9 cellular contexts compared by ENCODE assay signal in genomic region chr11:86800956-86801264, GRCh38. TPM values are rescaled to one million over a fixed set of nuclear protein-coding genes. Genes with fewer than 3 reads are reported as not detected.
DNase-seq lines count a peak whose midpoint lies in the region; ATAC-seq and TF ChIP-seq lines count a peak whose summit lies in the region.
"Had no signal": no experiment of that assay in that cellular context is flagged by ENCODE, and none has a peak within 500 bp of the region (broad histone marks: within the 10 kb centered on the region; RNA-seq: fewer than 3 reads in every experiment).

No MANE protein-coding gene starts in this region.

- H3K27ac Mint-ChIP-seq in effector memory CD8-positive, alpha-beta T cell: peak overlapping the region; percentile 20 to 54
- peak overlapping the region; percentile 88 to 95 for H3K27ac Mint-ChIP-seq in natural killer cell

- peaks cover 0 to 35% of the 10 kb centered on the region in 2 donors for H3K27me3 Mint-ChIP-seq in effector memory CD8-positive, alpha-beta T cell
- H3K27me3 Mint-ChIP-seq in natural killer cell (ENCODE audit: low read depth in 2 of 2): no peaks in the 10 kb centered on the region

- intact Hi-C loops in natural killer cell (cut with micrococcal nuclease): loop anchor here (5.0 kb wide), 1 partner anchor 189 kb away; no protein-coding TSS in a partner anchor

- H3K4me3 ChIP-seq in AG09309 (ENCODE audit: control insufficient read depth, low read depth, low read length): peak overlapping the region; percentile 63

- peaks cover 16 to 17% of the 10 kb centered on the region in 2 donors for H3K4me1 Mint-ChIP-seq in effector memory CD8-positive, alpha-beta T cell (ENCODE audit: low read depth in 2 of 2)
- peaks cover 54 to 57% of the 10 kb centered on the region in 2 donors for H3K4me1 Mint-ChIP-seq in natural killer cell

- ATAC-seq in effector memory CD8-positive, alpha-beta T cell (replicated peaks): no peak
- ATAC-seq in natural killer cell (peak; percentile 2 to 31 (median 5)), HG03378 (IDR thresholded peaks at IDR 0.05; ENCODE audit: unreplicated experiment) (no peak), HG03097 (IDR thresholded peaks at IDR 0.05; ENCODE audit: low FRiP score, unreplicated experiment) (no peak), GM18517 (IDR thresholded peaks at IDR 0.05; ENCODE audit: unreplicated experiment) (no peak)

- H3K36me3 Mint-ChIP-seq in effector memory CD8-positive, alpha-beta T cell (ENCODE audit: insufficient read depth): no peaks in the 10 kb centered on the region
- no peaks in the 10 kb centered on the region for H3K36me3 Mint-ChIP-seq in natural killer cell

- TF ChIP-seq CTCF in AG09309 (IDR thresholded peaks at IDR 0.05; ENCODE audit: control insufficient read depth, insufficient read depth, low read depth, low read length, missing control alignments) (no peak), natural killer cell (IDR thresholded peaks at IDR 0.05) (no peak)

- H3K9me3 Mint-ChIP-seq in effector memory CD8-positive, alpha-beta T cell: no peaks in the 10 kb centered on the region
- no peaks in the 10 kb centered on the region for H3K9me3 Mint-ChIP-seq in natural killer cell

- DNase-seq in AG09309 (ENCODE audit: low read depth): no peak
- peak; percentile 66 for DNase-seq in KG1 (lab: John Stamatoyannopoulos, UW)
- DNase-seq in effector memory CD8-positive, alpha-beta T cell: no peak
- no peak for DNase-seq in natural killer cell
- DNase-seq in activated CD4-positive, CD25-positive, alpha-beta regulatory T cell treated with anti-CD3 and anti-CD28 coated beads, Interleukin-2, amount 50 U/mL, for 72 hours: no peak
- DNase-seq: NCI-H1436 treated with DMSO at 0.1 percent for 48 hours had no signal

- peak overlapping the region; percentile 81 to 85 for H3K4me3 Mint-ChIP-seq in effector memory CD8-positive, alpha-beta T cell
- H3K4me3 Mint-ChIP-seq in natural killer cell: peak overlapping the region; percentile 96

RNA-seq across cellular contexts. Expression of gene PRSS23, which starts 0.6 kb away (rescaled TPM):
- 10 to 100 TPM; 79.3 to 96.5 (median 84.3) TPM for total RNA-seq in natural killer cell

Comparison
In these comparisons a context has a peak if more than half of its experiments do, and no peak if none do; other contexts are left out.
1. ATAC-seq: peak in natural killer cell (3 of 3); none in effector memory CD8-positive, alpha-beta T cell (single experiment), HG03378 (single experiment), HG03097 (single experiment) and GM18517 (single experiment).